14 cellular contexts compared by ENCODE assay signal in genomic region chr16:24146523-24146922, GRCh38.
"Had no signal": no experiment of that assay in that cellular context is flagged by ENCODE, and none has a peak within 500 bp of the region (broad histone marks: within the 10 kb centered on the region; RNA-seq: fewer than 3 reads in every experiment).

No MANE protein-coding gene starts in this region.

- H3K36me3 ChIP-seq: prostate gland had no signal

- FAIRE-seq: frontal cortex, islet of Langerhans had no signal

- H3K4me3 ChIP-seq: prostate gland had no signal

- H3K27ac ChIP-seq: prostate gland had no signal

- H3K9me3 ChIP-seq: prostate gland had no signal

- DNase-seq: activated CD4-positive, CD25-positive, alpha-beta regulatory T cell treated with anti-CD3 and anti-CD28 coated beads, Interleukin-2, amount 50 U/mL, for 72 hours; activated naive CD4-positive, alpha-beta T cell treated with Interleukin-2 at 50 U/mL for 16 hours; activated T-cell treated with anti-CD3 and anti-CD28 coated beads for 4 hours; effector memory CD8-positive, alpha-beta T cell; stimulated activated CD4-positive, alpha-beta T cell treated with anti-CD3 and anti-CD28 coated beads, Interleukin-12 subunit alpha, Interleukin-12 subunit beta, amount 100 ng/mL, for 4 hours; stimulated activated CD4-positive, alpha-beta T cell treated with anti-CD3 and anti-CD28 coated beads, Interleukin-2, amount 100 ng/mL, for 24 hours; T-helper 1 cell had no signal

- H3K9me3 Mint-ChIP-seq: activated T-helper 17 cell treated with anti-CD3 and anti-CD28 coated beads, Interleukin-2, amount 50 U/mL, for 72 hours; dendritic cell treated with granulocyte-macrophage colony-stimulating factor and Interleukin-4, amounts not matched to agents 40 ng/mL and 50 ng/mL, for 4 days; effector memory CD8-positive, alpha-beta T cell had no signal

- H3K4me1 ChIP-seq: prostate gland had no signal

- H3K27ac Mint-ChIP-seq: activated T-helper 17 cell treated with anti-CD3 and anti-CD28 coated beads, Interleukin-2, amount 50 U/mL, for 72 hours; dendritic cell treated with granulocyte-macrophage colony-stimulating factor and Interleukin-4, amounts not matched to agents 40 ng/mL and 50 ng/mL, for 4 days had no signal

- H3K27me3 Mint-ChIP-seq: activated T-helper 17 cell treated with anti-CD3 and anti-CD28 coated beads, Interleukin-2, amount 50 U/mL, for 72 hours; dendritic cell treated with granulocyte-macrophage colony-stimulating factor and Interleukin-4, amounts not matched to agents 40 ng/mL and 50 ng/mL, for 4 days; effector memory CD8-positive, alpha-beta T cell had no signal

- H3K4me3 Mint-ChIP-seq: activated T-helper 17 cell treated with anti-CD3 and anti-CD28 coated beads, Interleukin-2, amount 50 U/mL, for 72 hours; dendritic cell treated with granulocyte-macrophage colony-stimulating factor and Interleukin-4, amounts not matched to agents 40 ng/mL and 50 ng/mL, for 4 days; effector memory CD8-positive, alpha-beta T cell; neural crest cell had no signal

- ATAC-seq: activated T-helper 17 cell treated with anti-CD3 and anti-CD28 coated beads, Interleukin-2, amount 50 U/mL, for 72 hours; effector memory CD8-positive, alpha-beta T cell; sciatic nerve had no signal
